ENCODE assay signal across 8 cellular contexts in genomic region chr11:62678770-62679696, GRCh38. TPM values are rescaled to one million over a fixed set of nuclear protein-coding genes. Genes with fewer than 3 reads are reported as not detected.
DNase-seq lines count a peak whose midpoint lies in the region; ATAC-seq, FAIRE-seq and TF ChIP-seq lines count a peak whose summit lies in the region.

Gene UBXN1, minus strand, starts transcription at chr11:62679073. Its CDS starts 150 bp downstream, at chr11:62678923.

- peak; percentile 38 for FAIRE-seq in GM12891 (lab: Jason Lieb, UNC)

- ATAC-seq in HG03095 (IDR thresholded peaks at IDR 0.05; ENCODE audit: unreplicated experiment) (peak; percentile 73), GM19324 (IDR thresholded peaks at IDR 0.05; ENCODE audit: low FRiP score, unreplicated experiment) (no peak)

- peak; percentile 94 for TF ChIP-seq POLR2A in GM12891 (IDR thresholded peaks at IDR 0.05; ENCODE audit: low read depth, low read length)

- DNase-seq in GM12891 (ENCODE audit: insufficient read length, low spot score) = peak; percentile 93
- DNase-seq in NCI-H345 treated with DMSO at 0.1 percent for 48 hours (lab: John Stamatoyannopoulos, UW; ENCODE audit: unreplicated experiment) = peak; percentile 75
- DNase-seq in activated CD4-positive, CD25-positive, alpha-beta regulatory T cell treated with anti-CD3 and anti-CD28 coated beads, Interleukin-2, amount 50 U/mL, for 16 hours (ENCODE audit: low read depth, low spot score) = peak; percentile 69
- peak in 60 of 61 donors; percentile 41 to 92 (median 84) for DNase-seq in caudate nucleus (lab: John Stamatoyannopoulos, UW)
- DNase-seq in islet precursor cell = peak; percentile 92
- peak; percentile 79 for DNase-seq in stimulated activated CD4-positive, alpha-beta T cell treated with anti-CD3 and anti-CD28 coated beads, Interleukin-12 subunit alpha, Interleukin-12 subunit beta, amount 100 ng/mL, for 4 hours

- H3K27ac ChIP-seq in caudate nucleus (ENCODE audit: low read depth, low read length) = peak within 1 kb of the TSS; percentile 80

TF ChIP-seq in GM12891, 5 proteins besides CTCF, POLR2A, EP300 and RAD21:
- TF ChIP-seq POLR2AphosphoS5 (IDR thresholded peaks at IDR 0.05; ENCODE audit: low read depth, low read length) (peak; percentile 88), TAF1 (IDR thresholded peaks at IDR 0.05; ENCODE audit: low read depth, low read length) (peak; percentile 64), POU2F2 (IDR thresholded peaks at IDR 0.05; ENCODE audit: low read depth, low read length) (peak; percentile 58), PAX5 (IDR thresholded peaks at IDR 0.05; ENCODE audit: insufficient read depth, low read length, severe bottlenecking) (no peak), SPI1 (IDR thresholded peaks at IDR 0.05; ENCODE audit: low read depth, low read length) (peak; percentile 88)
TF ChIP-seq in GM12891: peak in this region for 4.

RNA-seq across cellular contexts. Expression of gene UBXN1, which starts in this region (rescaled TPM):
- 149 TPM for polyA plus RNA-seq in GM12891 (2012; ENCODE audit: low read depth, missing spikeins)
